ENCODE assay signal across 1 cellular context in the genomic region with DNA sequence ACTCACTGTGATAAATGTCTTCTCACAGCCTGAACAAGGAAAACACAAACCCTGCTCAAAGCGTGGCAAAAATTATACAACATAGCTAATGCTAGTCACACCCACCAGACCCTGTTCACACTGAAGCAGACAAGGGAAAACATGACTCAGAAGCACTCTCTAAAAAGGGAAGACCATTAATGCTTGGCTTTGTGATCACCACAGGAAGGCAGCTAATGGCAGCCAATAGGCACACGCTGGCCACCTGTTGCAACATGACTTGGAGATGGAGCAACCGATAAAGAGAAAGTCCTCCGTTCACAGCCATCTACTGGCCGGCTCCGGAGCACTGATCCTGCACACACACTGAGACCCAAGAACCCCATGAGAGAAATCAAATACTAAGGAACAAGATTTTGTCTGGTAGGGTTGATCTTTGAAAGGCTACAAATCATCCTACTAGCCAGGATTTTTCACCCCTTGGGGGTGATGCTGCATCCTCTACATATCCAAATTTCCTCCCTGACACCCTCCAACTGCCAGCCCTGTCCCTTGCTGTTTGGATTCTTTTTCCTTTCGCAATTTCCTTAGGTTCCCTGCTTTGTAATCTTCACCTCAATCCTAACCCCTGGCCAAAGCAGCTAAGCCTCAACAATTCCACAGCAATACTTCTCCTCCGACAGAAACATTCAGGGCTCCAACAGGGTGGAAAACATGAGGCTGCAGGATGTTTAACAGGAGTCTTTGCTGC.
A peak's percentile ranks its signal among the peaks of the same experiment; 100 is the strongest.
TF ChIP-seq lines count a peak whose summit lies in the region.

No MANE protein-coding gene starts in this region.

TF ChIP-seq in K562, 482 proteins besides CTCF, POLR2A, EP300 and RAD21 (continued from another document and continues in another):
- TF ChIP-seq, protein P1, sequence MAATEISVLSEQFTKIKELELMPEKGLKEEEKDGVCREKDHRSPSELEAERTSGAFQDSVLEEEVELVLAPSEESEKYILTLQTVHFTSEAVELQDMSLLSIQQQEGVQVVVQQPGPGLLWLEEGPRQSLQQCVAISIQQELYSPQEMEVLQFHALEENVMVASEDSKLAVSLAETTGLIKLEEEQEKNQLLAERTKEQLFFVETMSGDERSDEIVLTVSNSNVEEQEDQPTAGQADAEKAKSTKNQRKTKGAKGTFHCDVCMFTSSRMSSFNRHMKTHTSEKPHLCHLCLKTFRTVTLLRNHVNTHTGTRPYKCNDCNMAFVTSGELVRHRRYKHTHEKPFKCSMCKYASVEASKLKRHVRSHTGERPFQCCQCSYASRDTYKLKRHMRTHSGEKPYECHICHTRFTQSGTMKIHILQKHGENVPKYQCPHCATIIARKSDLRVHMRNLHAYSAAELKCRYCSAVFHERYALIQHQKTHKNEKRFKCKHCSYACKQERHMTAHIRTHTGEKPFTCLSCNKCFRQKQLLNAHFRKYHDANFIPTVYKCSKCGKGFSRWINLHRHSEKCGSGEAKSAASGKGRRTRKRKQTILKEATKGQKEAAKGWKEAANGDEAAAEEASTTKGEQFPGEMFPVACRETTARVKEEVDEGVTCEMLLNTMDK (IDR thresholded peaks at IDR 0.05; ENCODE audit: borderline replicate concordance, insufficient read depth, low read depth, low read length, poor library complexity, severe bottlenecking), result no peak
- TF ChIP-seq, protein P2, sequence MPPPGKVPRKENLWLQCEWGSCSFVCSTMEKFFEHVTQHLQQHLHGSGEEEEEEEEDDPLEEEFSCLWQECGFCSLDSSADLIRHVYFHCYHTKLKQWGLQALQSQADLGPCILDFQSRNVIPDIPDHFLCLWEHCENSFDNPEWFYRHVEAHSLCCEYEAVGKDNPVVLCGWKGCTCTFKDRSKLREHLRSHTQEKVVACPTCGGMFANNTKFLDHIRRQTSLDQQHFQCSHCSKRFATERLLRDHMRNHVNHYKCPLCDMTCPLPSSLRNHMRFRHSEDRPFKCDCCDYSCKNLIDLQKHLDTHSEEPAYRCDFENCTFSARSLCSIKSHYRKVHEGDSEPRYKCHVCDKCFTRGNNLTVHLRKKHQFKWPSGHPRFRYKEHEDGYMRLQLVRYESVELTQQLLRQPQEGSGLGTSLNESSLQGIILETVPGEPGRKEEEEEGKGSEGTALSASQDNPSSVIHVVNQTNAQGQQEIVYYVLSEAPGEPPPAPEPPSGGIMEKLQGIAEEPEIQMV (tag; conservative IDR thresholded peaks at IDR 0.05; ENCODE audit: low read depth), result no peak
- TF ChIP-seq KLF6 (CRISPR knock-in tag; IDR thresholded peaks at IDR 0.05; ENCODE audit: borderline replicate concordance) (no peak), ARID1B (IDR thresholded peaks at IDR 0.05) (peak; percentile 73), MAZ (CRISPR knock-in tag; conservative IDR thresholded peaks at IDR 0.05 in 1 of 2, IDR thresholded peaks at IDR 0.05 in 1 of 2) (no peak), KLF10 (CRISPR knock-in tag; IDR thresholded peaks at IDR 0.05) (no peak), CHCHD3 (CRISPR knock-in tag; IDR thresholded peaks at IDR 0.05) (no peak), NFXL1 (CRISPR knock-in tag; IDR thresholded peaks at IDR 0.05) (no peak), EHMT2 (IDR thresholded peaks at IDR 0.05) (peak; percentile 82; the same call in 1 of the 2 replicates), STAG1 (CRISPR knock-in tag; IDR thresholded peaks at IDR 0.05; ENCODE audit: borderline replicate concordance) (no peak), FOXK2 (conservative IDR thresholded peaks at IDR 0.05 in 1 of 2, IDR thresholded peaks at IDR 0.05 in 1 of 2; ENCODE audit: low read depth in 2 of 2) (peak in 1 of 2 experiments; percentile 78; a peak in 2 of 4 replicates), JUN (IDR thresholded peaks at IDR 0.05; ENCODE audit: borderline replicate concordance, low read depth, low read length) (peak; percentile 71), JUN (CRISPR knock-in tag; IDR thresholded peaks at IDR 0.05; ENCODE audit: borderline replicate concordance) (no peak), ADNP (tag; IDR thresholded peaks at IDR 0.05) (no peak), BHLHE40 (IDR thresholded peaks at IDR 0.05; ENCODE audit: low read length) (peak; percentile 63), KDM2B (CRISPR knock-in tag; IDR thresholded peaks at IDR 0.05) (no peak), E2F3 (CRISPR knock-in tag; IDR thresholded peaks at IDR 0.05) (no peak), RBM25 (IDR thresholded peaks at IDR 0.05; ENCODE audit: low read depth, low read length, severe bottlenecking) (no peak), TEAD1 (CRISPR knock-in tag; IDR thresholded peaks at IDR 0.05) (no peak), MCM3 (IDR thresholded peaks at IDR 0.05) (no peak), ZNF668 (CRISPR knock-in tag; IDR thresholded peaks at IDR 0.05) (no peak), TRIM24 (IDR thresholded peaks at IDR 0.05) (peak in 1 of 2 experiments; percentile 56; a peak in 1 of 4 replicates), FOXJ2 (tag; IDR thresholded peaks at IDR 0.05) (no peak), BRCA1 (IDR thresholded peaks at IDR 0.05) (no peak), BRCA1 (CRISPR knock-in tag; IDR thresholded peaks at IDR 0.05) (no peak), DDX20 (tag; IDR thresholded peaks at IDR 0.05; ENCODE audit: low read depth) (no peak), MAFK (IDR thresholded peaks at IDR 0.05; ENCODE audit: low read length) (no peak), CBX8 (IDR thresholded peaks at IDR 0.05; ENCODE audit: borderline replicate concordance, extremely low read depth, low read depth, low read length, poor library complexity, severe bottlenecking) (no peak), ELF4 (CRISPR knock-in tag; IDR thresholded peaks at IDR 0.05) (no peak), NRF1 (conservative IDR thresholded peaks at IDR 0.05 in 1 of 2, IDR thresholded peaks at IDR 0.05 in 1 of 2) (peak; percentile 48 to 55; a peak in 3 of 4 replicates), ZNF79 (CRISPR knock-in tag; IDR thresholded peaks at IDR 0.05; ENCODE audit: low read depth) (no peak), TBP (optimal IDR thresholded peaks at IDR 0.05; ENCODE audit: low read depth, low read length) (peak; percentile 26), YY1 (IDR thresholded peaks at IDR 0.05; ENCODE audit: borderline replicate concordance in 1 of 3, control insufficient read depth in 1 of 3, extremely low read depth in 1 of 3, insufficient read depth in 3 of 3, insufficient read length in 1 of 3, insufficient replicate concordance in 2 of 3, low read depth in 1 of 3, low read length in 2 of 3) (peak in 1 of 3 experiments; percentile 52)
- TF ChIP-seq, protein P3, sequence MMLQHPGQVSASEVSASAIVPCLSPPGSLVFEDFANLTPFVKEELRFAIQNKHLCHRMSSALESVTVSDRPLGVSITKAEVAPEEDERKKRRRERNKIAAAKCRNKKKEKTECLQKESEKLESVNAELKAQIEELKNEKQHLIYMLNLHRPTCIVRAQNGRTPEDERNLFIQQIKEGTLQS (IDR thresholded peaks at IDR 0.05), result peak; percentile 87
- TF ChIP-seq, protein P3 (CRISPR knock-in tag; conservative IDR thresholded peaks at IDR 0.05), result 0 out of 2 replicates have a peak, but pooled peaks have one; percentile 17
- TF ChIP-seq, protein P4, sequence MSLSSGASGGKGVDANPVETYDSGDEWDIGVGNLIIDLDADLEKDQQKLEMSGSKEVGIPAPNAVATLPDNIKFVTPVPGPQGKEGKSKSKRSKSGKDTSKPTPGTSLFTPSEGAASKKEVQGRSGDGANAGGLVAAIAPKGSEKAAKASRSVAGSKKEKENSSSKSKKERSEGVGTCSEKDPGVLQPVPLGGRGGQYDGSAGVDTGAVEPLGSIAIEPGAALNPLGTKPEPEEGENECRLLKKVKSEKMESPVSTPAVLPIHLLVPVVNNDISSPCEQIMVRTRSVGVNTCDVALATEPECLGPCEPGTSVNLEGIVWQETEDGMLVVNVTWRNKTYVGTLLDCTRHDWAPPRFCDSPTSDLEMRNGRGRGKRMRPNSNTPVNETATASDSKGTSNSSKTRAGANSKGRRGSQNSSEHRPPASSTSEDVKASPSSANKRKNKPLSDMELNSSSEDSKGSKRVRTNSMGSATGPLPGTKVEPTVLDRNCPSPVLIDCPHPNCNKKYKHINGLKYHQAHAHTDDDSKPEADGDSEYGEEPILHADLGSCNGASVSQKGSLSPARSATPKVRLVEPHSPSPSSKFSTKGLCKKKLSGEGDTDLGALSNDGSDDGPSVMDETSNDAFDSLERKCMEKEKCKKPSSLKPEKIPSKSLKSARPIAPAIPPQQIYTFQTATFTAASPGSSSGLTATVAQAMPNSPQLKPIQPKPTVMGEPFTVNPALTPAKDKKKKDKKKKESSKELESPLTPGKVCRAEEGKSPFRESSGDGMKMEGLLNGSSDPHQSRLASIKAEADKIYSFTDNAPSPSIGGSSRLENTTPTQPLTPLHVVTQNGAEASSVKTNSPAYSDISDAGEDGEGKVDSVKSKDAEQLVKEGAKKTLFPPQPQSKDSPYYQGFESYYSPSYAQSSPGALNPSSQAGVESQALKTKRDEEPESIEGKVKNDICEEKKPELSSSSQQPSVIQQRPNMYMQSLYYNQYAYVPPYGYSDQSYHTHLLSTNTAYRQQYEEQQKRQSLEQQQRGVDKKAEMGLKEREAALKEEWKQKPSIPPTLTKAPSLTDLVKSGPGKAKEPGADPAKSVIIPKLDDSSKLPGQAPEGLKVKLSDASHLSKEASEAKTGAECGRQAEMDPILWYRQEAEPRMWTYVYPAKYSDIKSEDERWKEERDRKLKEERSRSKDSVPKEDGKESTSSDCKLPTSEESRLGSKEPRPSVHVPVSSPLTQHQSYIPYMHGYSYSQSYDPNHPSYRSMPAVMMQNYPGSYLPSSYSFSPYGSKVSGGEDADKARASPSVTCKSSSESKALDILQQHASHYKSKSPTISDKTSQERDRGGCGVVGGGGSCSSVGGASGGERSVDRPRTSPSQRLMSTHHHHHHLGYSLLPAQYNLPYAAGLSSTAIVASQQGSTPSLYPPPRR (CRISPR knock-in tag; IDR thresholded peaks at IDR 0.05; ENCODE audit: borderline replicate concordance), result no peak
- TF ChIP-seq, protein P5, sequence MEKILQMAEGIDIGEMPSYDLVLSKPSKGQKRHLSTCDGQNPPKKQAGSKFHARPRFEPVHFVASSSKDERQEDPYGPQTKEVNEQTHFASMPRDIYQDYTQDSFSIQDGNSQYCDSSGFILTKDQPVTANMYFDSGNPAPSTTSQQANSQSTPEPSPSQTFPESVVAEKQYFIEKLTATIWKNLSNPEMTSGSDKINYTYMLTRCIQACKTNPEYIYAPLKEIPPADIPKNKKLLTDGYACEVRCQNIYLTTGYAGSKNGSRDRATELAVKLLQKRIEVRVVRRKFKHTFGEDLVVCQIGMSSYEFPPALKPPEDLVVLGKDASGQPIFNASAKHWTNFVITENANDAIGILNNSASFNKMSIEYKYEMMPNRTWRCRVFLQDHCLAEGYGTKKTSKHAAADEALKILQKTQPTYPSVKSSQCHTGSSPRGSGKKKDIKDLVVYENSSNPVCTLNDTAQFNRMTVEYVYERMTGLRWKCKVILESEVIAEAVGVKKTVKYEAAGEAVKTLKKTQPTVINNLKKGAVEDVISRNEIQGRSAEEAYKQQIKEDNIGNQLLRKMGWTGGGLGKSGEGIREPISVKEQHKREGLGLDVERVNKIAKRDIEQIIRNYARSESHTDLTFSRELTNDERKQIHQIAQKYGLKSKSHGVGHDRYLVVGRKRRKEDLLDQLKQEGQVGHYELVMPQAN (IDR thresholded peaks at IDR 0.05; ENCODE audit: borderline replicate concordance), result no peak
- TF ChIP-seq, protein P6, sequence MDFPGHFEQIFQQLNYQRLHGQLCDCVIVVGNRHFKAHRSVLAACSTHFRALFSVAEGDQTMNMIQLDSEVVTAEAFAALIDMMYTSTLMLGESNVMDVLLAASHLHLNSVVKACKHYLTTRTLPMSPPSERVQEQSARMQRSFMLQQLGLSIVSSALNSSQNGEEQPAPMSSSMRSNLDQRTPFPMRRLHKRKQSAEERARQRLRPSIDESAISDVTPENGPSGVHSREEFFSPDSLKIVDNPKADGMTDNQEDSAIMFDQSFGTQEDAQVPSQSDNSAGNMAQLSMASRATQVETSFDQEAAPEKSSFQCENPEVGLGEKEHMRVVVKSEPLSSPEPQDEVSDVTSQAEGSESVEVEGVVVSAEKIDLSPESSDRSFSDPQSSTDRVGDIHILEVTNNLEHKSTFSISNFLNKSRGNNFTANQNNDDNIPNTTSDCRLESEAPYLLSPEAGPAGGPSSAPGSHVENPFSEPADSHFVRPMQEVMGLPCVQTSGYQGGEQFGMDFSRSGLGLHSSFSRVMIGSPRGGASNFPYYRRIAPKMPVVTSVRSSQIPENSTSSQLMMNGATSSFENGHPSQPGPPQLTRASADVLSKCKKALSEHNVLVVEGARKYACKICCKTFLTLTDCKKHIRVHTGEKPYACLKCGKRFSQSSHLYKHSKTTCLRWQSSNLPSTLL (IDR thresholded peaks at IDR 0.05), result no peak
- TF ChIP-seq, protein P7, sequence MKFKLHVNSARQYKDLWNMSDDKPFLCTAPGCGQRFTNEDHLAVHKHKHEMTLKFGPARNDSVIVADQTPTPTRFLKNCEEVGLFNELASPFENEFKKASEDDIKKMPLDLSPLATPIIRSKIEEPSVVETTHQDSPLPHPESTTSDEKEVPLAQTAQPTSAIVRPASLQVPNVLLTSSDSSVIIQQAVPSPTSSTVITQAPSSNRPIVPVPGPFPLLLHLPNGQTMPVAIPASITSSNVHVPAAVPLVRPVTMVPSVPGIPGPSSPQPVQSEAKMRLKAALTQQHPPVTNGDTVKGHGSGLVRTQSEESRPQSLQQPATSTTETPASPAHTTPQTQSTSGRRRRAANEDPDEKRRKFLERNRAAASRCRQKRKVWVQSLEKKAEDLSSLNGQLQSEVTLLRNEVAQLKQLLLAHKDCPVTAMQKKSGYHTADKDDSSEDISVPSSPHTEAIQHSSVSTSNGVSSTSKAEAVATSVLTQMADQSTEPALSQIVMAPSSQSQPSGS (CRISPR knock-in tag; IDR thresholded peaks at IDR 0.05), result no peak
- TF ChIP-seq, protein P8, sequence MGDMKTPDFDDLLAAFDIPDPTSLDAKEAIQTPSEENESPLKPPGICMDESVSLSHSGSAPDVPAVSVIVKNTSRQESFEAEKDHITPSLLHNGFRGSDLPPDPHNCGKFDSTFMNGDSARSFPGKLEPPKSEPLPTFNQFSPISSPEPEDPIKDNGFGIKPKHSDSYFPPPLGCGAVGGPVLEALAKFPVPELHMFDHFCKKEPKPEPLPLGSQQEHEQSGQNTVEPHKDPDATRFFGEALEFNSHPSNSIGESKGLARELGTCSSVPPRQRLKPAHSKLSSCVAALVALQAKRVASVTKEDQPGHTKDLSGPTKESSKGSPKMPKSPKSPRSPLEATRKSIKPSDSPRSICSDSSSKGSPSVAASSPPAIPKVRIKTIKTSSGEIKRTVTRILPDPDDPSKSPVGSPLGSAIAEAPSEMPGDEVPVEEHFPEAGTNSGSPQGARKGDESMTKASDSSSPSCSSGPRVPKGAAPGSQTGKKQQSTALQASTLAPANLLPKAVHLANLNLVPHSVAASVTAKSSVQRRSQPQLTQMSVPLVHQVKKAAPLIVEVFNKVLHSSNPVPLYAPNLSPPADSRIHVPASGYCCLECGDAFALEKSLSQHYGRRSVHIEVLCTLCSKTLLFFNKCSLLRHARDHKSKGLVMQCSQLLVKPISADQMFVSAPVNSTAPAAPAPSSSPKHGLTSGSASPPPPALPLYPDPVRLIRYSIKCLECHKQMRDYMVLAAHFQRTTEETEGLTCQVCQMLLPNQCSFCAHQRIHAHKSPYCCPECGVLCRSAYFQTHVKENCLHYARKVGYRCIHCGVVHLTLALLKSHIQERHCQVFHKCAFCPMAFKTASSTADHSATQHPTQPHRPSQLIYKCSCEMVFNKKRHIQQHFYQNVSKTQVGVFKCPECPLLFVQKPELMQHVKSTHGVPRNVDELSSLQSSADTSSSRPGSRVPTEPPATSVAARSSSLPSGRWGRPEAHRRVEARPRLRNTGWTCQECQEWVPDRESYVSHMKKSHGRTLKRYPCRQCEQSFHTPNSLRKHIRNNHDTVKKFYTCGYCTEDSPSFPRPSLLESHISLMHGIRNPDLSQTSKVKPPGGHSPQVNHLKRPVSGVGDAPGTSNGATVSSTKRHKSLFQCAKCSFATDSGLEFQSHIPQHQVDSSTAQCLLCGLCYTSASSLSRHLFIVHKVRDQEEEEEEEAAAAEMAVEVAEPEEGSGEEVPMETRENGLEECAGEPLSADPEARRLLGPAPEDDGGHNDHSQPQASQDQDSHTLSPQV (IDR thresholded peaks at IDR 0.05), result peak; percentile 59; the same call in 1 of the 2 replicates
